Comparison of ENCODE assay signal across 1 cellular context in genomic region chr6:146857180-146857959, GRCh38.
A peak's percentile ranks its signal among the peaks of the same experiment; 100 is the strongest.
TF ChIP-seq lines count a peak whose summit lies in the region.

No MANE protein-coding gene starts in this region.

TF ChIP-seq in K562, 482 proteins besides CTCF, POLR2A, EP300 and RAD21 (continued from another document and continues in another):
- TF ChIP-seq ZBTB26 (CRISPR knock-in tag; IDR thresholded peaks at IDR 0.05) (no peak), FOXM1 (IDR thresholded peaks at IDR 0.05; ENCODE audit: low read depth) (no peak), FOXM1 (CRISPR knock-in tag; IDR thresholded peaks at IDR 0.05; ENCODE audit: low read depth) (no peak), DPF2 (IDR thresholded peaks at IDR 0.05) (peak; percentile 62), ZNF398 (CRISPR knock-in tag; IDR thresholded peaks at IDR 0.05) (no peak), PHB2 (IDR thresholded peaks at IDR 0.05; ENCODE audit: low read depth) (no peak), TARDBP (IDR thresholded peaks at IDR 0.05) (no peak), ERF (CRISPR knock-in tag; IDR thresholded peaks at IDR 0.05) (peak; percentile 86; the same call in 1 of the 2 replicates), MAFK (IDR thresholded peaks at IDR 0.05; ENCODE audit: low read length) (peak; percentile 85), ATF3 (IDR thresholded peaks at IDR 0.05) (peak; percentile 95), ATF3 (CRISPR knock-in tag; conservative IDR thresholded peaks at IDR 0.05) (peak; percentile 88), ZNF280A (IDR thresholded peaks at IDR 0.05; ENCODE audit: low read depth, partially characterized antibody) (no peak), GTF2F1 (IDR thresholded peaks at IDR 0.05; ENCODE audit: low read depth, low read length) (peak; percentile 63; the same call in 1 of the 2 replicates), ZNF184 (CRISPR knock-in tag; IDR thresholded peaks at IDR 0.05) (no peak), JUND (IDR thresholded peaks at IDR 0.05; ENCODE audit: borderline replicate concordance, low read depth, low read length) (peak; percentile 93), JUND (tag; IDR thresholded peaks at IDR 0.05; ENCODE audit: borderline replicate concordance, low read depth, low read length) (peak; percentile 59; the same call in 2 of the 3 replicates), NCOA6 (IDR thresholded peaks at IDR 0.05) (no peak), ATF6 (CRISPR knock-in tag; IDR thresholded peaks at IDR 0.05) (peak; percentile 51), LCOR (CRISPR knock-in tag; IDR thresholded peaks at IDR 0.05) (peak; percentile 97), ARID1B (IDR thresholded peaks at IDR 0.05) (peak; percentile 70), NEUROD1 (IDR thresholded peaks at IDR 0.05; ENCODE audit: borderline replicate concordance, low read depth, low read length, partially characterized antibody) (peak; percentile 72), PHF8 (IDR thresholded peaks at IDR 0.05; ENCODE audit: borderline replicate concordance, low read length) (peak; percentile 32; the same call in 1 of the 2 replicates), CGGBP1 (CRISPR knock-in tag; IDR thresholded peaks at IDR 0.05) (no peak), RNF219 (CRISPR knock-in tag; IDR thresholded peaks at IDR 0.05) (peak; percentile 86), TAF7 (tag; IDR thresholded peaks at IDR 0.05) (peak; percentile 37), SAFB (IDR thresholded peaks at IDR 0.05; ENCODE audit: borderline replicate concordance, low read depth, low read length) (no peak), ZNF518B (CRISPR knock-in tag; IDR thresholded peaks at IDR 0.05) (peak; percentile 10; the same call in 1 of the 2 replicates), PBX2 (CRISPR knock-in tag; IDR thresholded peaks at IDR 0.05; ENCODE audit: low read depth) (no peak), PBX2 (tag; conservative IDR thresholded peaks at IDR 0.05; ENCODE audit: low read depth) (no peak), RBM39 (optimal IDR thresholded peaks at IDR 0.05; ENCODE audit: low read depth, low read length) (no peak), MAZ (CRISPR knock-in tag; conservative IDR thresholded peaks at IDR 0.05 in 1 of 2, IDR thresholded peaks at IDR 0.05 in 1 of 2) (peak; percentile 76 to 82), JUNB (CRISPR knock-in tag; conservative IDR thresholded peaks at IDR 0.05) (no peak), SRSF3 (IDR thresholded peaks at IDR 0.05; ENCODE audit: insufficient read depth, low read length) (no peak), ARID3A (IDR thresholded peaks at IDR 0.05; ENCODE audit: borderline replicate concordance, low read depth, low read length) (peak; percentile 91), ELK1 (CRISPR knock-in tag; IDR thresholded peaks at IDR 0.05) (no peak), COPS2 (conservative IDR thresholded peaks at IDR 0.05) (no peak), E2F6 (IDR thresholded peaks at IDR 0.05; ENCODE audit: borderline replicate concordance in 1 of 2, extremely low read depth in 1 of 2, insufficient read depth in 1 of 2, insufficient read length in 1 of 2, low read depth in 1 of 2, low read length in 1 of 2, poor library complexity in 1 of 2, severe bottlenecking in 1 of 2) (peak; percentile 57 to 63), STAT5B (CRISPR knock-in tag; IDR thresholded peaks at IDR 0.05) (no peak), BDP1 (IDR thresholded peaks at IDR 0.05; ENCODE audit: insufficient read depth, insufficient read length) (no peak), EHMT2 (IDR thresholded peaks at IDR 0.05) (no peak; the same call in 1 of the 2 replicates), CHCHD3 (CRISPR knock-in tag; IDR thresholded peaks at IDR 0.05) (no peak)
